ENCODE assay signal across 28 cellular contexts in genomic region chr14:22291406-22291805, GRCh38.
DNase-seq lines count a peak whose midpoint lies in the region; ATAC-seq and TF ChIP-seq lines count a peak whose summit lies in the region.
"Had no signal": no experiment of that assay in that cellular context is flagged by ENCODE, and none has a peak within 500 bp of the region (broad histone marks: within the 10 kb centered on the region; RNA-seq: fewer than 3 reads in every experiment).

No MANE protein-coding gene starts in this region.

- DNase-seq in HCEC 1CT, result peak; percentile 12
- no peak for DNase-seq in RWPE2 (ENCODE audit: low spot score)
- peak; percentile 12 for DNase-seq in fibroblast of pulmonary artery (ENCODE audit: low read depth)
- DNase-seq in KG1 (lab: John Stamatoyannopoulos, UW), result no peak
- no peak for DNase-seq in activated T-cell treated with anti-CD3 and anti-CD28 coated beads for 4 hours
- DNase-seq: activated CD4-positive, alpha-beta T cell treated with anti-CD3 and anti-CD28 coated beads, Interleukin-2, amount 50 U/mL, for 1 hour; activated CD4-positive, CD25-positive, alpha-beta regulatory T cell; activated naive CD4-positive, alpha-beta T cell treated with anti-CD3 and anti-CD28 coated beads, Interleukin-2, amount 50 U/mL, for 16 hours; amniotic stem cell; colonic mucosa; DMS79 treated with DMSO at 0.1 percent for 48 hours; effector CD8-positive, alpha-beta T cell; heart left ventricle; lower lobe of right lung; naive thymus-derived CD8-positive, alpha-beta T cell; NCI-H1930; NCI-H524; nucleus accumbens; OCI-M1; psoas muscle; Right ventricle myocardium superior; stimulated activated CD4-positive, alpha-beta T cell treated with anti-CD3 and anti-CD28 coated beads, Interleukin-4, amount 100 ng/mL, for 4 hours had no signal

- H3K27me3 ChIP-seq in RWPE2 (ENCODE audit: insufficient read depth, poor library complexity, severe bottlenecking), result no peaks in the 10 kb centered on the region
- H3K27me3 ChIP-seq: cardiac muscle cell, colonic mucosa, tibial nerve had no signal

- H3K9me3 ChIP-seq in RWPE2 (ENCODE audit: severe bottlenecking), result no peaks in the 10 kb centered on the region
- H3K9me3 ChIP-seq: colonic mucosa, heart left ventricle, lower lobe of right lung, psoas muscle, tibial nerve had no signal

- H3K36me3 ChIP-seq in RWPE2 (ENCODE audit: low read depth), result no peaks in the 10 kb centered on the region
- H3K36me3 ChIP-seq: cardiac muscle cell, colonic mucosa, heart left ventricle, lower lobe of right lung, tibial nerve had no signal

- H3K4me3 ChIP-seq in RWPE2 (ENCODE audit: severe bottlenecking) (no peak overlapping the region), fibroblast of pulmonary artery (replicated peaks; ENCODE audit: low read depth, low read length) (no peak overlapping the region)
- H3K4me3 ChIP-seq: cardiac muscle cell, colonic mucosa, heart left ventricle, lower lobe of right lung, psoas muscle, tibial nerve had no signal

- ATAC-seq in RWPE2 (ENCODE audit: low read depth), result peak; percentile 72
- no peak for ATAC-seq in GM21360 (IDR thresholded peaks at IDR 0.05; ENCODE audit: unreplicated experiment)
- ATAC-seq in GM18873 (IDR thresholded peaks at IDR 0.05; ENCODE audit: low FRiP score, unreplicated experiment), result no peak
- ATAC-seq: heart left ventricle; lower lobe of right lung; naive thymus-derived CD8-positive, alpha-beta T cell; psoas muscle; SK-N-SH treated with all-trans-retinoic acid at 6 μM for 48 hours had no signal

- TF ChIP-seq CTCF in RWPE2 (IDR thresholded peaks at IDR 0.05; ENCODE audit: poor library complexity, severe bottlenecking), result no peak
- TF ChIP-seq CTCF in fibroblast of pulmonary artery (IDR thresholded peaks at IDR 0.05; ENCODE audit: low read length, missing control alignments), result no peak

- peak overlapping the region; percentile 62 for H3K27ac ChIP-seq in RWPE2 (ENCODE audit: poor library complexity, severe bottlenecking)
- H3K27ac ChIP-seq: C4-2B, cardiac muscle cell, colonic mucosa, heart left ventricle, lower lobe of right lung, psoas muscle, tibial nerve had no signal

- peaks cover 54% of the 10 kb centered on the region for H3K4me1 ChIP-seq in RWPE2 (ENCODE audit: insufficient read depth, poor library complexity, severe bottlenecking)
- H3K4me1 ChIP-seq: colonic mucosa, heart left ventricle, lower lobe of right lung, psoas muscle, tibial nerve had no signal

Comparison
In these comparisons a context has a peak if more than half of its experiments do, and no peak if none do; other contexts are left out.
1. DNase-seq: peak in HCEC 1CT (single experiment) and fibroblast of pulmonary artery (single experiment); none in RWPE2 (single experiment), KG1 (single experiment) and activated T-cell treated with anti-CD3 and anti-CD28 coated beads for 4 hours (single experiment).